ENCODE assay signal across 25 cellular contexts in genomic region chr22:44965171-44965570, GRCh38. TPM values are rescaled to one million over a fixed set of nuclear protein-coding genes. Genes with fewer than 3 reads are reported as not detected.
"Had no signal": no experiment of that assay in that cellular context is flagged by ENCODE, and none has a peak within 500 bp of the region (broad histone marks: within the 10 kb centered on the region; RNA-seq: fewer than 3 reads in every experiment).

No MANE protein-coding gene starts in this region.

- H3K4me3 Mint-ChIP-seq: activated naive CD8-positive, alpha-beta T cell treated with anti-CD3 and anti-CD28 coated beads, Interleukin-2, amount 10 ng/mL, durations not matched to agents 7 days and 5 days; activated T-cell treated with anti-CD3 and anti-CD28 coated beads, Interleukin-2, amount 50 U/mL, for 4 hours; effector memory CD8-positive, alpha-beta T cell; nephron progenitor cell; stimulated activated effector memory CD8-positive, alpha-beta T cell treated with anti-CD3 and anti-CD28 coated beads, Interleukin-12 subunit alpha, Interleukin-12 subunit beta, amount 100 ng/mL, for 72 hours; stimulated activated naive CD8-positive, alpha-beta T cell treated with anti-CD3 and anti-CD28 coated beads, Interleukin-15, amount 100 ng/mL, for 72 hours had no signal

- ATAC-seq: activated T-cell treated with anti-CD3 and anti-CD28 coated beads, Interleukin-2, amount 50 U/mL, for 4 hours; effector memory CD8-positive, alpha-beta T cell; stimulated activated effector memory CD8-positive, alpha-beta T cell treated with anti-CD3 and anti-CD28 coated beads, Interleukin-12 subunit alpha, Interleukin-12 subunit beta, amount 100 ng/mL, for 72 hours; stimulated activated naive CD8-positive, alpha-beta T cell treated with anti-CD3 and anti-CD28 coated beads, Interleukin-15, amount 100 ng/mL, for 72 hours had no signal

- H3K4me1 Mint-ChIP-seq: activated naive CD8-positive, alpha-beta T cell treated with anti-CD3 and anti-CD28 coated beads, Interleukin-2, amount 10 ng/mL, durations not matched to agents 7 days and 5 days; stimulated activated effector memory CD8-positive, alpha-beta T cell treated with anti-CD3 and anti-CD28 coated beads, Interleukin-12 subunit alpha, Interleukin-12 subunit beta, amount 100 ng/mL, for 72 hours; stimulated activated naive CD8-positive, alpha-beta T cell treated with anti-CD3 and anti-CD28 coated beads, Interleukin-15, amount 100 ng/mL, for 72 hours had no signal

- DNase-seq: activated CD4-positive, alpha-beta T cell treated with anti-CD3 and anti-CD28 coated beads for 1 hour; activated CD4-positive, alpha-beta T cell treated with anti-CD3 and anti-CD28 coated beads, Interleukin-2, amount 50 U/mL, for 4 hours; activated CD8-positive, alpha-beta memory T cell treated with anti-CD3 and anti-CD28 coated beads, Interleukin-2, amount 50 U/mL, for 48 hours; activated naive CD4-positive, alpha-beta T cell treated with Interleukin-2 at 50 U/mL for 16 hours; activated naive CD8-positive, alpha-beta T cell treated with anti-CD3 and anti-CD28 coated beads, Interleukin-2, amount 10 ng/mL, durations not matched to agents 7 days and 5 days; activated T-cell treated with anti-CD3 and anti-CD28 coated beads, Interleukin-2, amount 50 U/mL, for 4 hours; amniotic stem cell; colonic mucosa; dorsolateral prefrontal cortex; effector memory CD8-positive, alpha-beta T cell; hippocampal formation; kidney glomerular epithelial cell; mesenchymal stem cell; nephron progenitor cell; occipital lobe; posterior cingulate gyrus; right lobe of liver; stimulated activated CD4-positive, alpha-beta T cell treated with anti-CD3 and anti-CD28 coated beads, Interleukin-2, amount 100 ng/mL, for 24 hours; stimulated activated naive CD8-positive, alpha-beta T cell treated with anti-CD3 and anti-CD28 coated beads, Interleukin-15, amount 100 ng/mL, for 72 hours; tibial artery had no signal

- H3K27ac Mint-ChIP-seq: activated naive CD8-positive, alpha-beta T cell treated with anti-CD3 and anti-CD28 coated beads, Interleukin-2, amount 10 ng/mL, durations not matched to agents 7 days and 5 days; activated T-helper 2 cell treated with anti-CD3 and anti-CD28 coated beads, Interferon-gamma antibody, Interleukin-2, Interleukin-4, amounts not matched to agents 10 μg/mL and 5 μg/mL and 100 μg/mL, durations not matched to agents 14 hours and 24 hours and 36 hours; effector memory CD8-positive, alpha-beta T cell; nephron progenitor cell; stimulated activated effector memory CD8-positive, alpha-beta T cell treated with anti-CD3 and anti-CD28 coated beads, Interleukin-12 subunit alpha, Interleukin-12 subunit beta, amount 100 ng/mL, for 72 hours had no signal

- H3K36me3 Mint-ChIP-seq: activated naive CD8-positive, alpha-beta T cell treated with anti-CD3 and anti-CD28 coated beads, Interleukin-2, amount 10 ng/mL, durations not matched to agents 7 days and 5 days; stimulated activated effector memory CD8-positive, alpha-beta T cell treated with anti-CD3 and anti-CD28 coated beads, Interleukin-12 subunit alpha, Interleukin-12 subunit beta, amount 100 ng/mL, for 72 hours had no signal

- H3K9me3 Mint-ChIP-seq: activated naive CD8-positive, alpha-beta T cell treated with anti-CD3 and anti-CD28 coated beads, Interleukin-2, amount 10 ng/mL, durations not matched to agents 7 days and 5 days; activated T-cell treated with anti-CD3 and anti-CD28 coated beads, Interleukin-2, amount 50 U/mL, for 4 hours; activated T-helper 2 cell treated with anti-CD3 and anti-CD28 coated beads, Interferon-gamma antibody, Interleukin-2, Interleukin-4, amounts not matched to agents 10 μg/mL and 5 μg/mL and 100 μg/mL, durations not matched to agents 14 hours and 24 hours and 36 hours; effector memory CD8-positive, alpha-beta T cell; nephron progenitor cell; stimulated activated effector memory CD8-positive, alpha-beta T cell treated with anti-CD3 and anti-CD28 coated beads, Interleukin-12 subunit alpha, Interleukin-12 subunit beta, amount 100 ng/mL, for 72 hours; stimulated activated naive CD8-positive, alpha-beta T cell treated with anti-CD3 and anti-CD28 coated beads, Interleukin-15, amount 100 ng/mL, for 72 hours had no signal

RNA-seq across cellular contexts. Expression of gene PHF21B, which starts 44.6 kb away (rescaled TPM):
- total RNA-seq: activated naive CD8-positive, alpha-beta T cell treated with anti-CD3 and anti-CD28 coated beads, Interleukin-2, amount 10 ng/mL, durations not matched to agents 7 days and 5 days; colonic mucosa; endothelial cell of umbilical vein; liver; mononuclear cell; right lobe of liver had no signal
